In genomic region chr12:110403146-110403974, GRCh38 we compare ENCODE assay signal across 1 cellular context.
TF ChIP-seq lines count a peak whose summit lies in the region.

TSS of gene ANAPC7 (minus strand) at chr12:110403708. CDS start at chr12:110403627, 81 bp downstream.

TF ChIP-seq in HepG2, 621 proteins besides CTCF, POLR2A, EP300 and RAD21 (continued from another document and continues in another):
- TF ChIP-seq ZNF3 (CRISPR knock-in tag; IDR thresholded peaks at IDR 0.05): no peak
- TF ChIP-seq KAT2B (IDR thresholded peaks at IDR 0.05; ENCODE audit: borderline replicate concordance, low read depth, low read length): no peak
- TF ChIP-seq ZFP36L2 (CRISPR knock-in tag; IDR thresholded peaks at IDR 0.05): no peak
- TF ChIP-seq NFKB2 (CRISPR knock-in tag; IDR thresholded peaks at IDR 0.05; ENCODE audit: borderline replicate concordance): 0 out of 2 replicates have a peak, but pooled peaks have one; percentile 67
- TF ChIP-seq ZNF264 (CRISPR knock-in tag; IDR thresholded peaks at IDR 0.05): no peak
- no peak; the same call in 1 of the 2 replicates for TF ChIP-seq NKX3-1 (CRISPR knock-in tag; IDR thresholded peaks at IDR 0.05)
- TF ChIP-seq SRY (CRISPR knock-in tag; IDR thresholded peaks at IDR 0.05): peak; percentile 81; the same call in 1 of the 2 replicates
- TF ChIP-seq SIX1 (CRISPR knock-in tag; IDR thresholded peaks at IDR 0.05; ENCODE audit: borderline replicate concordance): no peak
- no peak for TF ChIP-seq AGO1 (IDR thresholded peaks at IDR 0.05; ENCODE audit: low read depth, low read length, poor library complexity, severe bottlenecking)
- TF ChIP-seq ZHX2 (IDR thresholded peaks at IDR 0.05; ENCODE audit: low read depth): no peak
- no peak for TF ChIP-seq ZHX2 (CRISPR knock-in tag; IDR thresholded peaks at IDR 0.05; ENCODE audit: borderline replicate concordance)
- TF ChIP-seq ZNF274 (CRISPR knock-in tag; IDR thresholded peaks at IDR 0.05): peak; percentile 76
- peak; percentile 51 for TF ChIP-seq MNT (IDR thresholded peaks at IDR 0.05)
- no peak for TF ChIP-seq ZNF7 (CRISPR knock-in tag; IDR thresholded peaks at IDR 0.05)
- no peak for TF ChIP-seq AKNA (CRISPR knock-in tag; IDR thresholded peaks at IDR 0.05; ENCODE audit: borderline replicate concordance)
- TF ChIP-seq SAP130 (CRISPR knock-in tag; IDR thresholded peaks at IDR 0.05; ENCODE audit: low read depth): peak; percentile 93
- peak; percentile 75; the same call in 1 of the 2 replicates for TF ChIP-seq TMF1 (CRISPR knock-in tag; IDR thresholded peaks at IDR 0.05; ENCODE audit: low read depth)
- TF ChIP-seq HIC2 (CRISPR knock-in tag; IDR thresholded peaks at IDR 0.05; ENCODE audit: low read depth): peak; percentile 23; the same call in 1 of the 2 replicates
- TF ChIP-seq ZNF710 (CRISPR knock-in tag; IDR thresholded peaks at IDR 0.05; ENCODE audit: borderline replicate concordance): no peak
- peak; percentile 48; the same call in 1 of the 2 replicates for TF ChIP-seq ZNF263 (CRISPR knock-in tag; IDR thresholded peaks at IDR 0.05)
- no peak for TF ChIP-seq DDIT3 (CRISPR knock-in tag; IDR thresholded peaks at IDR 0.05)
- no peak for TF ChIP-seq MTF1 (CRISPR knock-in tag; IDR thresholded peaks at IDR 0.05)
- TF ChIP-seq TARDBP (CRISPR knock-in tag; IDR thresholded peaks at IDR 0.05): 0 out of 2 replicates have a peak, but pooled peaks have one; percentile 30
- peak; percentile 65; the same call in 1 of the 2 replicates for TF ChIP-seq ZNF350 (CRISPR knock-in tag; IDR thresholded peaks at IDR 0.05; ENCODE audit: borderline replicate concordance, low read depth)
- no peak for TF ChIP-seq HNRNPL (IDR thresholded peaks at IDR 0.05; ENCODE audit: low read depth, low read length)
- no peak for TF ChIP-seq TP53 (CRISPR knock-in tag; conservative IDR thresholded peaks at IDR 0.05)
- TF ChIP-seq ZNF670 (CRISPR knock-in tag; IDR thresholded peaks at IDR 0.05; ENCODE audit: borderline replicate concordance): peak; percentile 56; the same call in 1 of the 2 replicates
- no peak for TF ChIP-seq NR1H2 (CRISPR knock-in tag; IDR thresholded peaks at IDR 0.05; ENCODE audit: borderline replicate concordance, low read depth)
- TF ChIP-seq ZBTB8A (CRISPR knock-in tag; IDR thresholded peaks at IDR 0.05; ENCODE audit: borderline replicate concordance, low read depth): no peak; the same call in 1 of the 2 replicates
- peak; percentile 19; the same call in 1 of the 2 replicates for TF ChIP-seq ZFX (CRISPR knock-in tag; IDR thresholded peaks at IDR 0.05; ENCODE audit: low read depth)
- peak; percentile 96 for TF ChIP-seq MYC (CRISPR knock-in tag; IDR thresholded peaks at IDR 0.05; ENCODE audit: borderline replicate concordance)
- TF ChIP-seq ZGPAT (CRISPR knock-in tag; IDR thresholded peaks at IDR 0.05): peak; percentile 63; the same call in 1 of the 2 replicates
- TF ChIP-seq MXI1 (IDR thresholded peaks at IDR 0.05; ENCODE audit: borderline replicate concordance, low read depth, low read length): peak; percentile 90; the same call in 2 of the 3 replicates
- no peak for TF ChIP-seq TAF15 (IDR thresholded peaks at IDR 0.05; ENCODE audit: low read depth, low read length, poor library complexity, severe bottlenecking)
- 0 out of 2 replicates have a peak, but pooled peaks have one; percentile 17 for TF ChIP-seq ZNF501 (CRISPR knock-in tag; IDR thresholded peaks at IDR 0.05)
- no peak for TF ChIP-seq LBX2 (CRISPR knock-in tag; IDR thresholded peaks at IDR 0.05; ENCODE audit: borderline replicate concordance)
- TF ChIP-seq ERF (CRISPR knock-in tag; IDR thresholded peaks at IDR 0.05): 0 out of 2 replicates have a peak, but pooled peaks have one; percentile 10
- TF ChIP-seq ZNF160 (CRISPR knock-in tag; IDR thresholded peaks at IDR 0.05): peak; percentile 57; the same call in 1 of the 2 replicates
- TF ChIP-seq ZNF136 (CRISPR knock-in tag; IDR thresholded peaks at IDR 0.05; ENCODE audit: low read depth): 0 out of 2 replicates have a peak, but pooled peaks have one; percentile 12
- TF ChIP-seq PBX2 (CRISPR knock-in tag; IDR thresholded peaks at IDR 0.05): no peak
